ENCODE assay signal across 1 cellular context in the genomic region with DNA sequence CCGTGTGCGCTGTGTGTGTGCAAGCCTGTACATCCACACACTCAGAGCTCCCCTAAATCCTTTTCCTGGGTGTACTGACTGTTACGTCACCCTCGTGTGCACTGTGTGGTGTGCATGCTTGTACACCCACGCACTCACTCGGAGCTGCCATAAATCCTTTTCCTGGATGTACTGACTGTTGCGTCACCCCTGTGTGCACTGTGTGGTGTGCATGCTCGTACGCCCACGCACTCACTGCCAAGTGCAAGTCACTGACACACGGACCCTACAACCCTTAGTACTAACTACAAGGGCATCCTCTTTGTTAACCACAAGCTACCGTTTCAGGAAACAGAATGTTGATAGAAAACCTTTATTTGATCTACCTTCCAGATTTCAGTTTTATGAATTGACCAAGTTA.
TF ChIP-seq lines count a peak whose summit lies in the region.

No MANE protein-coding gene starts in this region.

TF ChIP-seq in HCT116, 20 proteins besides CTCF, POLR2A, EP300 and RAD21 (continued from another document):
- TF ChIP-seq, protein P1, sequence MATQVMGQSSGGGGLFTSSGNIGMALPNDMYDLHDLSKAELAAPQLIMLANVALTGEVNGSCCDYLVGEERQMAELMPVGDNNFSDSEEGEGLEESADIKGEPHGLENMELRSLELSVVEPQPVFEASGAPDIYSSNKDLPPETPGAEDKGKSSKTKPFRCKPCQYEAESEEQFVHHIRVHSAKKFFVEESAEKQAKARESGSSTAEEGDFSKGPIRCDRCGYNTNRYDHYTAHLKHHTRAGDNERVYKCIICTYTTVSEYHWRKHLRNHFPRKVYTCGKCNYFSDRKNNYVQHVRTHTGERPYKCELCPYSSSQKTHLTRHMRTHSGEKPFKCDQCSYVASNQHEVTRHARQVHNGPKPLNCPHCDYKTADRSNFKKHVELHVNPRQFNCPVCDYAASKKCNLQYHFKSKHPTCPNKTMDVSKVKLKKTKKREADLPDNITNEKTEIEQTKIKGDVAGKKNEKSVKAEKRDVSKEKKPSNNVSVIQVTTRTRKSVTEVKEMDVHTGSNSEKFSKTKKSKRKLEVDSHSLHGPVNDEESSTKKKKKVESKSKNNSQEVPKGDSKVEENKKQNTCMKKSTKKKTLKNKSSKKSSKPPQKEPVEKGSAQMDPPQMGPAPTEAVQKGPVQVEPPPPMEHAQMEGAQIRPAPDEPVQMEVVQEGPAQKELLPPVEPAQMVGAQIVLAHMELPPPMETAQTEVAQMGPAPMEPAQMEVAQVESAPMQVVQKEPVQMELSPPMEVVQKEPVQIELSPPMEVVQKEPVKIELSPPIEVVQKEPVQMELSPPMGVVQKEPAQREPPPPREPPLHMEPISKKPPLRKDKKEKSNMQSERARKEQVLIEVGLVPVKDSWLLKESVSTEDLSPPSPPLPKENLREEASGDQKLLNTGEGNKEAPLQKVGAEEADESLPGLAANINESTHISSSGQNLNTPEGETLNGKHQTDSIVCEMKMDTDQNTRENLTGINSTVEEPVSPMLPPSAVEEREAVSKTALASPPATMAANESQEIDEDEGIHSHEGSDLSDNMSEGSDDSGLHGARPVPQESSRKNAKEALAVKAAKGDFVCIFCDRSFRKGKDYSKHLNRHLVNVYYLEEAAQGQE (IDR thresholded peaks at IDR 0.05; ENCODE audit: low read depth), result no peak
- TF ChIP-seq JUND (IDR thresholded peaks at IDR 0.05) (no peak), POLR2AphosphoS5 (IDR thresholded peaks at IDR 0.05; ENCODE audit: low read depth, low read length) (no peak)
